ENCODE assay signal across 11 cellular contexts in genomic region chr1:162206749-162207635, GRCh38.
DNase-seq lines count a peak whose midpoint lies in the region; ATAC-seq and TF ChIP-seq lines count a peak whose summit lies in the region.
"Had no signal": no experiment of that assay in that cellular context is flagged by ENCODE, and none has a peak within 500 bp of the region (broad histone marks: within the 10 kb centered on the region; RNA-seq: fewer than 3 reads in every experiment).

No MANE protein-coding gene starts in this region.

- no peak overlapping the region for H3K14ac ChIP-seq in trophoblast cell (ENCODE audit: low read length)

- no peak overlapping the region for H3K4me3 ChIP-seq in esophagus (ENCODE audit: low read depth in 1 of 2, low read length in 2 of 2)
- no peak overlapping the region for H3K4me3 ChIP-seq in trophoblast cell (ENCODE audit: low read depth, low read length)
- H3K4me3 ChIP-seq: coronary artery had no signal

- H3K9me3 Mint-ChIP-seq in naive thymus-derived CD8-positive, alpha-beta T cell = no peaks in the 10 kb centered on the region

- no peaks in the 10 kb centered on the region for H3K4me1 Mint-ChIP-seq in naive thymus-derived CD8-positive, alpha-beta T cell

- H3K36me3 ChIP-seq in esophagus (ENCODE audit: control insufficient read depth in 2 of 2, insufficient read depth in 2 of 2, low read length in 1 of 2) (no peaks in the 10 kb centered on the region), trophoblast cell (ENCODE audit: control insufficient read depth in 1 of 2, insufficient read depth in 2 of 2, low read length in 2 of 2) (no peaks in the 10 kb centered on the region)

- no peak overlapping the region for H4K91ac ChIP-seq in trophoblast cell (ENCODE audit: low read depth, low read length)

- H3K36me3 Mint-ChIP-seq in naive thymus-derived CD8-positive, alpha-beta T cell = no peaks in the 10 kb centered on the region

- H3K4ac ChIP-seq in trophoblast cell (ENCODE audit: low read depth, low read length) = no peak overlapping the region

- no peaks in the 10 kb centered on the region for H3K9me3 ChIP-seq in esophagus (ENCODE audit: control insufficient read depth in 2 of 2, insufficient read depth in 1 of 2, low read depth in 1 of 2, low read length in 1 of 2)
- H3K9me3 ChIP-seq in trophoblast cell (ENCODE audit: insufficient read depth, low read depth, low read length) = no peaks in the 10 kb centered on the region

- POLR2A ChIA-PET in HEK293T (lab: Yijun Ruan, JAX) = no interaction called here
- POLR2A ChIA-PET in naive thymus-derived CD8-positive, alpha-beta T cell (lab: Charles Lee) = no interaction called here

- H3K18ac ChIP-seq in trophoblast cell (ENCODE audit: low read length) = no peak overlapping the region

- no peak overlapping the region for H4K12ac ChIP-seq in trophoblast cell (ENCODE audit: low read depth, low read length)

- ATAC-seq in GM21717 (IDR thresholded peaks at IDR 0.05; ENCODE audit: unreplicated experiment) = no peak
- no peak for ATAC-seq in naive thymus-derived CD8-positive, alpha-beta T cell

- H3K27ac ChIP-seq in esophagus (ENCODE audit: low read depth in 2 of 2, low read length in 1 of 2) (peak overlapping the region; percentile 57 to 75), trophoblast cell (ENCODE audit: low read depth, low read length) (no peak overlapping the region)

- H3K23ac ChIP-seq in trophoblast cell (ENCODE audit: low read length) = no peak overlapping the region

- H3K4me1 ChIP-seq in esophagus (ENCODE audit: control insufficient read depth in 2 of 2, insufficient read depth in 2 of 2, low read length in 1 of 2) = peaks cover 2 to 5% of the 10 kb centered on the region in 2 donors
- H3K4me1 ChIP-seq in trophoblast cell (ENCODE audit: control insufficient read depth in 1 of 2, insufficient read depth in 2 of 2, low read length in 2 of 2) = peaks cover 0 to 6% of the 10 kb centered on the region in 2 experiments

- no peaks in the 10 kb centered on the region for H3K79me1 ChIP-seq in trophoblast cell (ENCODE audit: low read length)

- no peak overlapping the region for H4K8ac ChIP-seq in trophoblast cell (ENCODE audit: low read depth, low read length)

- H2AFZ ChIP-seq in trophoblast cell (ENCODE audit: insufficient read depth, low read length, poor library complexity) = no peak overlapping the region

- no peak overlapping the region for H2BK5ac ChIP-seq in trophoblast cell (ENCODE audit: low read depth, low read length, poor library complexity)

- H3K9ac ChIP-seq in trophoblast cell (ENCODE audit: low read length) = no peak overlapping the region

- H3K79me2 ChIP-seq in trophoblast cell (ENCODE audit: control insufficient read depth, insufficient read depth, low read length, poor library complexity) = no peaks in the 10 kb centered on the region

- no peak overlapping the region for H3K4me3 Mint-ChIP-seq in naive thymus-derived CD8-positive, alpha-beta T cell

- no peak overlapping the region for H2BK120ac ChIP-seq in trophoblast cell (ENCODE audit: insufficient read depth, low read length, poor library complexity)

- WGBS in esophagus, 2 donors = 47 to 48% methylated on average over 12 of the region's 12 CpGs
- no CpG with 5 or more reads among the region's 12 CpGs for WGBS in trophoblast cell (ENCODE audit: extremely low coverage, insufficient coverage, insufficient read length)

- no peak overlapping the region for H2BK12ac ChIP-seq in trophoblast cell (ENCODE audit: low read length)

- peak; percentile 48 for DNase-seq in HEK293T (ENCODE audit: extremely low spot score)
- DNase-seq in NCI-H345 (lab: John Stamatoyannopoulos, UW) = peak; percentile 57
- DNase-seq in trophoblast cell = peak; percentile 31 to 48
- DNase-seq in mesenteric fat pad (ENCODE audit: low spot score) = no peak
- no peak for DNase-seq in NCI-H446 treated with DMSO at 0.1 percent for 48 hours (lab: John Stamatoyannopoulos, UW)
- DNase-seq in naive thymus-derived CD8-positive, alpha-beta T cell = no peak
- DNase-seq: retina, T-helper 1 cell had no signal

- CTCF ChIA-PET in HEK293T (lab: Yijun Ruan, JAX) = no interaction called here

- H2AK5ac ChIP-seq in trophoblast cell (ENCODE audit: low read length) = no peak overlapping the region

- peaks cover 9 to 42% (median 26%) of the 10 kb centered on the region in 5 donors for H3K27me3 Mint-ChIP-seq in naive thymus-derived CD8-positive, alpha-beta T cell

- H3K27me3 ChIP-seq in esophagus (ENCODE audit: control insufficient read depth in 1 of 2, insufficient read depth in 2 of 2, low read length in 2 of 2) (no peaks in the 10 kb centered on the region), trophoblast cell (ENCODE audit: insufficient read depth, low read length) (no peaks in the 10 kb centered on the region)

- H3K27ac Mint-ChIP-seq in naive thymus-derived CD8-positive, alpha-beta T cell = no peak overlapping the region

- no peak overlapping the region for H3K4me2 ChIP-seq in trophoblast cell (ENCODE audit: low read length)

TF ChIP-seq in HEK293T, 16 proteins besides CTCF, POLR2A, EP300 and RAD21:
- TF ChIP-seq ELF4 (IDR thresholded peaks at IDR 0.05) (no peak), L3MBTL2 (conservative IDR thresholded peaks at IDR 0.05) (no peak), FOXK2 (IDR thresholded peaks at IDR 0.05) (no peak), TARDBP (IDR thresholded peaks at IDR 0.05) (no peak), LEF1 (IDR thresholded peaks at IDR 0.05; ENCODE audit: borderline replicate concordance) (no peak), BHLHE40 (IDR thresholded peaks at IDR 0.05; ENCODE audit: borderline replicate concordance) (no peak), FOXM1 (IDR thresholded peaks at IDR 0.05; ENCODE audit: borderline replicate concordance) (no peak), HDGF (IDR thresholded peaks at IDR 0.05; ENCODE audit: borderline replicate concordance) (no peak), SP1 (IDR thresholded peaks at IDR 0.05) (no peak), ARNT (IDR thresholded peaks at IDR 0.05) (no peak), CTBP1 (IDR thresholded peaks at IDR 0.05; ENCODE audit: borderline replicate concordance) (no peak), SUZ12 (IDR thresholded peaks at IDR 0.05) (no peak), ZNF384 (IDR thresholded peaks at IDR 0.05) (no peak), FOXA1 (IDR thresholded peaks at IDR 0.05) (no peak), NFRKB (IDR thresholded peaks at IDR 0.05) (no peak)
- TF ChIP-seq, protein P1, sequence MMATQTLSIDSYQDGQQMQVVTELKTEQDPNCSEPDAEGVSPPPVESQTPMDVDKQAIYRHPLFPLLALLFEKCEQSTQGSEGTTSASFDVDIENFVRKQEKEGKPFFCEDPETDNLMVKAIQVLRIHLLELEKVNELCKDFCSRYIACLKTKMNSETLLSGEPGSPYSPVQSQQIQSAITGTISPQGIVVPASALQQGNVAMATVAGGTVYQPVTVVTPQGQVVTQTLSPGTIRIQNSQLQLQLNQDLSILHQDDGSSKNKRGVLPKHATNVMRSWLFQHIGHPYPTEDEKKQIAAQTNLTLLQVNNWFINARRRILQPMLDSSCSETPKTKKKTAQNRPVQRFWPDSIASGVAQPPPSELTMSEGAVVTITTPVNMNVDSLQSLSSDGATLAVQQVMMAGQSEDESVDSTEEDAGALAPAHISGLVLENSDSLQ (IDR thresholded peaks at IDR 0.05) = no peak

Comparison
In these comparisons a context has a peak if more than half of its experiments do, and no peak if none do; other contexts are left out.
1. DNase-seq: peak in HEK293T (single experiment), NCI-H345 (single experiment) and trophoblast cell (2 of 2); none in mesenteric fat pad (single experiment), NCI-H446 treated with DMSO at 0.1 percent for 48 hours (single experiment) and naive thymus-derived CD8-positive, alpha-beta T cell (0 of 10).